ENCODE assay signal across 9 cellular contexts in the genomic region with DNA sequence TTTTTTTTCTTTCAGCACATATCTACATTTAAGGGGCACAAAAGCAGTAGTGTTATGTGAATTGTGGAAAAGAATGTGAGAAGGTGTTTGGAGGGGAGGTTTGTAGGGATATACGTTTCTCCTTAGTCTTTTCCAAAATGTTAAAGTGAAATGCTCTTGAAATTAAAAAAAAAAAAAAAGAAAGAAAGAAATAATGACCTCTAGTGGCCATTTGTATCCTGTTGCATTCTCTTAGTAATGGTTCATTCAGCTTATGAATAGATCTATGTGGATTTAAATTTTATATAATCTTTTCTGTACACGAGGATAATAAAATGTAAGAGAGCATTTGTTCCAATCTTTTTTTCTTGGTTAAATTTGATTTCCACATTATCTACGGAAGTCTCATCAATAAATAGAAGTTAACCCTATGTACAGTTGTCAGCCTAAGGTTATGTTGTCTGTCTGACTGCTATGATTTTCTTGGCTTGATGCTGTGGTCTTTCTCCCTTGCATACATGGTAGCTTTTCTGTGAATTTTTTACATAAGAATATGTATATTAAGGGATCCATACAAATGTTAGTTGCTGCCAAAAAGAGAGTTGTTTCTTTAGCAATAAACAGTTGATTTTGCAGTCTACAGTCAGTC. TPM values are rescaled to one million over a fixed set of nuclear protein-coding genes. Genes with fewer than 3 reads are reported as not detected.
DNase-seq lines count a peak whose midpoint lies in the region; ATAC-seq and TF ChIP-seq lines count a peak whose summit lies in the region.
"Had no signal": no experiment of that assay in that cellular context is flagged by ENCODE, and none has a peak within 500 bp of the region (broad histone marks: within the 10 kb centered on the region; RNA-seq: fewer than 3 reads in every experiment).

No MANE protein-coding gene starts in this region.

- peaks cover 71 to 78% of the 10 kb centered on the region in 2 experiments for H3K4me1 ChIP-seq in neutrophil (ENCODE audit: control insufficient read depth in 1 of 2, insufficient read depth in 1 of 2, low read depth in 1 of 2, low read length in 1 of 2)

- ATAC-seq in GM18907 (IDR thresholded peaks at IDR 0.05; ENCODE audit: unreplicated experiment) = no peak

- H3K4me3 Mint-ChIP-seq in activated CD4-positive, alpha-beta T cell treated with anti-CD3 and anti-CD28 coated beads, Interleukin-2, amount 10 ng/mL, durations not matched to agents 7 days and 5 days = no peak overlapping the region

- TF ChIP-seq CTCF in GM12875 (IDR thresholded peaks at IDR 0.05; ENCODE audit: borderline replicate concordance, insufficient read depth, low read depth, low read length) = 0 out of 2 replicates have a peak, but pooled peaks have one; percentile 20
- TF ChIP-seq CTCF in neutrophil (IDR thresholded peaks at IDR 0.05) = peak; percentile 60

- peaks cover 11% of the 10 kb centered on the region for H3K4me1 Mint-ChIP-seq in activated CD4-positive, alpha-beta T cell treated with anti-CD3 and anti-CD28 coated beads, Interleukin-2, amount 10 ng/mL, durations not matched to agents 7 days and 5 days

- POLR2A ChIA-PET in activated CD4-positive, alpha-beta T cell treated with anti-CD3 and anti-CD28 coated beads, Interleukin-2, amount 10 ng/mL, durations not matched to agents 7 days and 5 days (lab: Charles Lee) = no interaction called here

- H3K4me3 ChIP-seq in GM12875 (ENCODE audit: low read depth, low read length) (no peak overlapping the region), neutrophil (ENCODE audit: low read depth in 1 of 2, low read length in 1 of 2) (peak overlapping the region; percentile 79 to 90)

- no peaks in the 10 kb centered on the region for H3K27me3 ChIP-seq in neutrophil

- DNase-seq in NCI-H2227 (lab: John Stamatoyannopoulos, UW; ENCODE audit: unreplicated experiment) (peak; percentile 9), dermis blood vessel endothelial cell (peak; percentile 28), amniotic stem cell (lab: John Stamatoyannopoulos, UW) (no peak)
- DNase-seq in activated CD4-positive, alpha-beta T cell treated with anti-CD3 and anti-CD28 coated beads, Interleukin-2, amount 10 ng/mL, durations not matched to agents 7 days and 5 days = no peak
- no peak for DNase-seq in activated CD8-positive, alpha-beta memory T cell treated with anti-CD3 and anti-CD28 coated beads, Interleukin-2, amount 50 U/mL, for 48 hours

- CTCF ChIA-PET in activated CD4-positive, alpha-beta T cell treated with anti-CD3 and anti-CD28 coated beads, Interleukin-2, amount 10 ng/mL, durations not matched to agents 7 days and 5 days (lab: Charles Lee) = interaction anchor here (0.6 to 2.1 kb wide), 20 partner anchors 11 to 1047 kb away, joined by 3 to 6 read pairs (median 4); a partner anchor contains a TSS

- no peaks in the 10 kb centered on the region for H3K36me3 Mint-ChIP-seq in activated CD4-positive, alpha-beta T cell treated with anti-CD3 and anti-CD28 coated beads, Interleukin-2, amount 10 ng/mL, durations not matched to agents 7 days and 5 days (ENCODE audit: low read depth)

- H3K36me3 ChIP-seq in neutrophil = peaks cover 10% of the 10 kb centered on the region

- peaks cover 12% of the 10 kb centered on the region for H3K27me3 Mint-ChIP-seq in activated CD4-positive, alpha-beta T cell treated with anti-CD3 and anti-CD28 coated beads, Interleukin-2, amount 10 ng/mL, durations not matched to agents 7 days and 5 days

- no peak overlapping the region for H3K27ac Mint-ChIP-seq in activated CD4-positive, alpha-beta T cell treated with anti-CD3 and anti-CD28 coated beads, Interleukin-2, amount 10 ng/mL, durations not matched to agents 7 days and 5 days

- H3K27ac ChIP-seq in neutrophil = peak overlapping the region; percentile 88

- H3K9me3 Mint-ChIP-seq in activated CD4-positive, alpha-beta T cell treated with anti-CD3 and anti-CD28 coated beads, Interleukin-2, amount 10 ng/mL, durations not matched to agents 7 days and 5 days = no peaks in the 10 kb centered on the region

- H3K9me3 ChIP-seq in neutrophil = no peaks in the 10 kb centered on the region

RNA-seq across cellular contexts. Expression of a gene that starts 1.7 kb away (rescaled TPM):
- total RNA-seq in dermis blood vessel endothelial cell = not detected in 2 replicates
- not detected for total RNA-seq in activated CD4-positive, alpha-beta T cell treated with anti-CD3 and anti-CD28 coated beads, Interleukin-2, amount 10 ng/mL, durations not matched to agents 7 days and 5 days
- total RNA-seq: T-helper 1 cell treated with Interleukin-12 subunit alpha and Interleukin-12 subunit beta and Interleukin-4 antibody, amounts not matched to agents 30 ng/mL and 1 ng/mL, for 36 hours had no signal

RNA-seq across cellular contexts. Expression of a gene that starts 11.1 kb away (rescaled TPM):
- not detected in 2 replicates for total RNA-seq in dermis blood vessel endothelial cell
- total RNA-seq in activated CD4-positive, alpha-beta T cell treated with anti-CD3 and anti-CD28 coated beads, Interleukin-2, amount 10 ng/mL, durations not matched to agents 7 days and 5 days = under 1 TPM; 0.22 to 0.40 TPM

RNA-seq across cellular contexts. Expression of a gene that starts 49.3 kb away (rescaled TPM):
- total RNA-seq in dermis blood vessel endothelial cell = not detected in 2 replicates
- under 1 TPM; 0.25 to 0.27 TPM for total RNA-seq in activated CD4-positive, alpha-beta T cell treated with anti-CD3 and anti-CD28 coated beads, Interleukin-2, amount 10 ng/mL, durations not matched to agents 7 days and 5 days

RNA-seq across cellular contexts. Expression of a gene that starts 56.9 kb away (rescaled TPM):
- total RNA-seq in dermis blood vessel endothelial cell = not detected in 2 replicates
- total RNA-seq in activated CD4-positive, alpha-beta T cell treated with anti-CD3 and anti-CD28 coated beads, Interleukin-2, amount 10 ng/mL, durations not matched to agents 7 days and 5 days = not detected
- total RNA-seq: T-helper 1 cell treated with Interleukin-12 subunit alpha and Interleukin-12 subunit beta and Interleukin-4 antibody, amounts not matched to agents 30 ng/mL and 1 ng/mL, for 36 hours had no signal

Comparison
In these comparisons a context has a peak if more than half of its experiments do, and no peak if none do; other contexts are left out.
1. DNase-seq: peak in NCI-H2227 (single experiment) and dermis blood vessel endothelial cell (single experiment); none in amniotic stem cell (single experiment), activated CD4-positive, alpha-beta T cell treated with anti-CD3 and anti-CD28 coated beads, Interleukin-2, amount 10 ng/mL, durations not matched to agents 7 days and 5 days (single experiment) and activated CD8-positive, alpha-beta memory T cell treated with anti-CD3 and anti-CD28 coated beads, Interleukin-2, amount 50 U/mL, for 48 hours (single experiment).